9 cellular contexts compared by ENCODE assay signal in the genomic region with DNA sequence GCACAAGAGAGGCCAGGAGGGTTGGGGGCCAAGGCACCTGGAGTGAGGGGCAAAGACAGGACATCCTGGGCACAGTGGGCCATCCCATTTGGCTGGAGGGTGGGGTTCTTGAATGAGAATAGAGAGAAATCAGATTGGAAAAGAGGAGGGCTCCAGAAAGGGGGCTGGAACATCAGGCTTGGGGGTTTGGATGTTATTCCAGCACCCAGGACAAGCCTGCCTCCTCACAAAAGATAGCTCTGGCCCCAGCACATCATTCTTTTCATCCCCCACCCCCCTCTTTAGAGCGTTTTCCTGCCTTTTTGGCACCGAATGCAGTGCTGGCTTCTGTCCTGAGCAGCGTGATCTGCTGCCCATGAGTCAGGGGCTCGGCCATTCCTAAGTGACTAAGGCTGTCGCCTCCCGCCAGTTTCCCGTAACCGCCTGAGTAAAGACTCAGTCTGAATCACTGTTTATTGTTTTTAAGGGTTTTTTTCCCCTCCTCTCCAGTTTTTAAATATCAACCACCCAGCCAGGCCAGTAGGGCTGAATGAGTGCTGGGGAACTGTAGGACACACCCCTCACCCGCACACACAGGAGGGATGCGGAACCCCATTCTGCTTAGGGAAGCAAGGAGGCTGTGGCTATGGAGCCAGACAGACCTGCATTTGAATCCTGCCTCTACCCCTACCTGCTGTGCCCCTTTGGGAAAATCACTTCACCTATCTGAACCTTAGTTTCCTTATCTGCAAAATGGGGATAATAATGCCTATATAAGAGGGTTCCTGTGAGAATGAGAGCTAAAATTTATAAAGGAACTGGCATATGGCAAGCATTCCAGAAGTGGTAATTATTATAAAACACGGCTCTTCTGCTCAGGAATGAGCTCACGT. TPM values are rescaled to one million over a fixed set of nuclear protein-coding genes. Genes with fewer than 3 reads are reported as not detected.
A peak's percentile ranks its signal among the peaks of the same experiment; 100 is the strongest.
DNase-seq lines count a peak whose midpoint lies in the region; ATAC-seq, FAIRE-seq and TF ChIP-seq lines count a peak whose summit lies in the region.
"Had no signal": no experiment of that assay in that cellular context is flagged by ENCODE, and none has a peak within 500 bp of the region (broad histone marks: within the 10 kb centered on the region; RNA-seq: fewer than 3 reads in every experiment).

No MANE protein-coding gene starts in this region.

- H3K27me3 ChIP-seq in HepG2 (ENCODE audit: control insufficient read depth in 1 of 2, insufficient read depth in 2 of 2, low read length in 2 of 2) (peaks cover 0 to 29% of the 10 kb centered on the region in 2 experiments; a peak in 4 of 5 replicates), thoracic aorta (replicated peaks; ENCODE audit: insufficient read depth) (no peaks in the 10 kb centered on the region)

- BruUV-seq in HepG2 (replicated peaks; lab: Mats Ljungman, UMichigan), result no TSS peak

- no peaks in the 10 kb centered on the region for H4K20me1 ChIP-seq in HepG2 (ENCODE audit: insufficient read depth, low read length)

- TF ChIP-seq POLR2A in HepG2 (IDR thresholded peaks at IDR 0.05; ENCODE audit: insufficient read depth in 1 of 2, low read depth in 2 of 2, low read length in 2 of 2) (no peak), GM12891 (IDR thresholded peaks at IDR 0.05; ENCODE audit: low read depth, low read length) (no peak)

- H3K9ac ChIP-seq in HepG2 (ENCODE audit: insufficient read depth, low read depth, low read length), result no peak overlapping the region

- H2AFZ ChIP-seq in HepG2 (ENCODE audit: low read length), result no peak overlapping the region

- peak; percentile 98 for DNase-seq in LHCN-M2 (ENCODE audit: low read depth)
- DNase-seq in HepG2 (ENCODE audit: low spot score), result no peak
- peak; percentile 81 for DNase-seq in thoracic aorta (ENCODE audit: low spot score)
- no peak for DNase-seq in cerebellar nuclear complex (lab: John Stamatoyannopoulos, UW)
- DNase-seq in SK-N-DZ (ENCODE audit: low spot score), result no peak
- no peak for DNase-seq in GM12891 (ENCODE audit: insufficient read length, low spot score)

- CTCF ChIA-PET in HepG2 (lab: Yijun Ruan, JAX; ENCODE audit: low intra/inter-chr PET ratio, low total read pairs), result no interaction called here

- H3K36me3 ChIP-seq in HepG2 (replicated peaks in 1 of 2; ENCODE audit: control insufficient read depth in 1 of 2, insufficient read depth in 2 of 2, low read length in 2 of 2) (no peaks in the 10 kb centered on the region), thoracic aorta (no peaks in the 10 kb centered on the region)

- WGBS in HepG2 (ENCODE audit: low lambda C conversion rate), result 8% methylated on average over 12 of the region's 12 CpGs

- in situ Hi-C loops in HepG2 (cut with HindIII; ENCODE audit: extremely low pct_ligation_motif_present, low pct_unique_long_range_greater_than_20kb), result no loop called here

- no peak overlapping the region for H3K4me3 ChIP-seq in HepG2 (replicated peaks in 1 of 3; ENCODE audit: insufficient read depth in 1 of 3, low read depth in 2 of 3, low read length in 3 of 3)
- H3K4me3 ChIP-seq in thoracic aorta, result peak overlapping the region; percentile 37

- TF ChIP-seq EP300 in HepG2 (IDR thresholded peaks at IDR 0.05; ENCODE audit: low read depth in 2 of 2, low read length in 2 of 2) (no peak), HepG2 (CRISPR knock-in tag; IDR thresholded peaks at IDR 0.05; ENCODE audit: borderline replicate concordance) (no peak)

- FAIRE-seq in HepG2 (lab: Jason Lieb, UNC) (no peak), GM12891 (lab: Jason Lieb, UNC) (no peak)
- FAIRE-seq: islet of Langerhans had no signal

- ATAC-seq in HepG2 (peak; percentile 46; the same call in 1 of the 3 replicates), thoracic aorta (ENCODE audit: insufficient number of reproducible peaks, low FRiP score, low read depth) (peak; percentile 93), GM21526 (IDR thresholded peaks at IDR 0.05; ENCODE audit: low FRiP score, unreplicated experiment) (no peak)

- intact Hi-C loops in HepG2 (cut with micrococcal nuclease; ENCODE audit: unreplicated experiment), result no loop called here

- TF ChIP-seq CTCF in HepG2 (CRISPR knock-in tag; IDR thresholded peaks at IDR 0.05) (no peak), thoracic aorta (IDR thresholded peaks at IDR 0.05) (peak; percentile 39)

- POLR2A ChIA-PET in HepG2 (lab: Yijun Ruan, JAX), result no interaction called here

- H3K79me2 ChIP-seq in HepG2 (ENCODE audit: insufficient read depth, low read length), result no peaks in the 10 kb centered on the region

- no peaks in the 10 kb centered on the region for H3K4me1 ChIP-seq in HepG2 (ENCODE audit: insufficient read depth, low read length)
- peaks cover 38 to 95% of the 10 kb centered on the region in 2 donors for H3K4me1 ChIP-seq in thoracic aorta (ENCODE audit: control insufficient read depth in 1 of 2, low read depth in 2 of 2)

- H3K4me2 ChIP-seq in HepG2 (ENCODE audit: low read depth, low read length), result no peak overlapping the region

- peak overlapping the region; percentile 33 for H3K27ac ChIP-seq in cingulate gyrus (ENCODE audit: low read depth, low read length)
- H3K27ac ChIP-seq in HepG2 (ENCODE audit: extremely low read length, insufficient read depth, low read length), result no peak overlapping the region
- peak overlapping the region; percentile 92 to 96 for H3K27ac ChIP-seq in thoracic aorta

- H3K9me3 ChIP-seq in HepG2 (ENCODE audit: low read length) (no peaks in the 10 kb centered on the region), thoracic aorta (no peaks in the 10 kb centered on the region)

- TF ChIP-seq RAD21 in HepG2 (CRISPR knock-in tag; IDR thresholded peaks at IDR 0.05), result no peak

TF ChIP-seq in HepG2, 621 proteins besides CTCF, POLR2A, EP300 and RAD21 (continues in another document):
- no peak for TF ChIP-seq TRIM24 (CRISPR knock-in tag; IDR thresholded peaks at IDR 0.05)
- no peak for TF ChIP-seq SAP130 (CRISPR knock-in tag; IDR thresholded peaks at IDR 0.05; ENCODE audit: low read depth)
- no peak for TF ChIP-seq NR2F6 (IDR thresholded peaks at IDR 0.05)
- TF ChIP-seq NR2F6 (CRISPR knock-in tag; IDR thresholded peaks at IDR 0.05), result no peak
- no peak for TF ChIP-seq RNF2 (conservative IDR thresholded peaks at IDR 0.05; ENCODE audit: low read depth)
- TF ChIP-seq ZNF326 (CRISPR knock-in tag; IDR thresholded peaks at IDR 0.05; ENCODE audit: borderline replicate concordance), result no peak
- no peak for TF ChIP-seq MAFK (conservative IDR thresholded peaks at IDR 0.05 in 1 of 2, IDR thresholded peaks at IDR 0.05 in 1 of 2; ENCODE audit: low read length in 2 of 2)
- no peak for TF ChIP-seq RBM22 (optimal IDR thresholded peaks at IDR 0.05; ENCODE audit: low read length)
- TF ChIP-seq IRF2 (CRISPR knock-in tag; IDR thresholded peaks at IDR 0.05), result no peak
- TF ChIP-seq HNRNPLL (IDR thresholded peaks at IDR 0.05; ENCODE audit: low read depth, low read length, poor library complexity, severe bottlenecking), result no peak

TF ChIP-seq in GM12891, 5 proteins besides CTCF, POLR2A, EP300 and RAD21:
- TF ChIP-seq PAX5 (IDR thresholded peaks at IDR 0.05; ENCODE audit: insufficient read depth, low read length, severe bottlenecking) (no peak), SPI1 (IDR thresholded peaks at IDR 0.05; ENCODE audit: low read depth, low read length) (no peak), POLR2AphosphoS5 (IDR thresholded peaks at IDR 0.05; ENCODE audit: low read depth, low read length) (no peak)

RNA-seq across cellular contexts. Expression of a gene that starts 32.4 kb away (rescaled TPM):
- total RNA-seq in LHCN-M2 (2014; rRNA removed) (25.4 and 32.3 TPM in 2 replicates), HepG2 (2016; rRNA removed; fragmentation: Illumina TruSeq; extraction: Trizol) (9.3 and 17.8 TPM in 2 replicates), thoracic aorta (100 to 1,000 TPM; 125 to 230 TPM)
- 17.1 TPM for polyA plus RNA-seq in LHCN-M2 (2012)
- total RNA-seq in HepG2 (2016; cell fraction: cytosol; rRNA removed; fragmentation: Illumina TruSeq; extraction: Trizol; ENCODE audit: low read depth), result 1.8 and 2.1 TPM in 2 replicates
- 7.9 and 14.7 TPM in 2 replicates for total RNA-seq in HepG2 (2016; cell fraction: insoluble cytoplasmic fraction; rRNA removed; fragmentation: Illumina TruSeq; extraction: Trizol)
- total RNA-seq in HepG2 (2016; cell fraction: membrane; rRNA removed; fragmentation: Illumina TruSeq; extraction: Trizol), result 4.4 and 5.0 TPM in 2 replicates
- total RNA-seq in HepG2 (2016; cell fraction: nucleus; rRNA removed; fragmentation: Illumina TruSeq; extraction: Trizol), result 16.8 and 17.5 TPM in 2 replicates
- 31.8 and 34.6 TPM in 2 replicates for polyA plus RNA-seq in HepG2 (2011; rRNA removed)
- polyA plus RNA-seq in HepG2 (2011; cell fraction: cytosol; rRNA removed), result 14.2 and 15.5 TPM in 2 replicates
- polyA plus RNA-seq in HepG2 (2011; cell fraction: nucleus; rRNA removed), result 60.9 and 76.1 TPM in 2 replicates
- 17.0 and 25.6 TPM in 2 replicates for polyA plus RNA-seq in HepG2 (2012)
- 0.25 and 0.33 TPM in 2 replicates for polyA plus RNA-seq in HepG2 (2016; cell fraction: cytosol; fragmentation: Illumina TruSeq; extraction: Trizol; ENCODE audit: low read depth)
- 6.9 and 9.3 TPM in 2 replicates for polyA plus RNA-seq in HepG2 (2016; cell fraction: insoluble cytoplasmic fraction; fragmentation: Illumina TruSeq; extraction: Trizol; ENCODE audit: low read depth)
- polyA plus RNA-seq in HepG2 (2016; cell fraction: membrane; fragmentation: Illumina TruSeq; extraction: Trizol; ENCODE audit: low read depth), result 0.58 TPM in 2 replicates
- 14.5 and 14.6 TPM in 2 replicates for polyA plus RNA-seq in HepG2 (2016; cell fraction: nucleus; fragmentation: Illumina TruSeq; extraction: Trizol; ENCODE audit: insufficient read depth, low read depth)
- polyA minus RNA-seq in HepG2 (2011; rRNA and poly(A)+ RNA removed; ENCODE audit: low replicate concordance), result 11.5 and 103 TPM in 2 replicates
- polyA minus RNA-seq in HepG2 (2011; cell fraction: cytosol; rRNA and poly(A)+ RNA removed), result 39.2 and 39.5 TPM in 2 replicates
- polyA minus RNA-seq in HepG2 (2011; cell fraction: nucleus; rRNA and poly(A)+ RNA removed), result 90.6 and 99.7 TPM in 2 replicates
- polyA plus RNA-seq in SK-N-DZ (2014; cell fraction: cytosol; rRNA removed), result 2.7 and 2.8 TPM in 2 replicates
- 2.4 and 7.6 TPM in 2 replicates for polyA plus RNA-seq in SK-N-DZ (2014; cell fraction: nucleus; rRNA removed)
- polyA plus RNA-seq in GM12891 (2012; ENCODE audit: low read depth, missing spikeins), result 0.72 TPM

Comparison
In these comparisons a context has a peak if more than half of its experiments do, and no peak if none do; other contexts are left out.
1. DNase-seq: peak in LHCN-M2 (single experiment) and thoracic aorta (single experiment); none in HepG2 (single experiment), cerebellar nuclear complex (0 of 2), SK-N-DZ (single experiment) and GM12891 (single experiment).